In the genomic region with DNA sequence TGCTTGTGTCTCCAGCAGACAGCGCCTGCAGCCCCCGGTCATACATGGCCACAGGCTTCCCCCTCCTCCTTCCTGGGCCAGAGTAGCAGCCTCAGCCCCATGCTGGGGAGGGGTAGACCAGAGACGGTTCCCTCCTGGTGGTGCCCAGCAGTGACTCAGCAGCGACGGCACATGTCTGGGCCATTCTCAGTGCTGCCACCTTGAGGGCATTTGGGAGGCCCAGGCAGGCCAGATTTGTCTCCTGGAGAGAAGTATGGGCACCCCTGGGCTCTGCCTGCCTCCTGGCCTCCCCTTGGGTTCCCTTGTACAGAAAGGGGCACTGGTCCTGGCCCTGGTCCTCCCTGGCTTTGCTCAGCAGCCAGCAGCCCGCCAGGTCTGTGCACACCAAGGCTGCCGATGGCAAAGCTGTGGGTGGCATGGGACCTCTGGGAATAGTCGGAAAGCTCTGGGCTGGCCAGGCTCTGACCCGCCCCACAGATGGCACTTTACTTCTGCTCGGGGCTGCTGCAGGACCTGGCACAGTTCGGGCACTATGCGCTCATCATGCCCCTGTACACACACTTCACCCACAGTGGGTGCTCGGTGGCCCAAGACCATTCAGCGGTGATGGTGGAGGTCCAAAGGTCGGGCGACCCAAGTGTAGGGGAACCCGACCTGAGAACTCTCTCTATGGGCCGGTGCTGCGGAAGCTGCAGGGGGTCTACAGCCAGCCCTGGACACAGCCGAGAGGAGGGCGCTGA, we compare ENCODE assay signal across 9 cellular contexts. TPM values are rescaled to one million over a fixed set of nuclear protein-coding genes. Genes with fewer than 3 reads are reported as not detected.
DNase-seq lines count a peak whose midpoint lies in the region; ATAC-seq and TF ChIP-seq lines count a peak whose summit lies in the region.
"Had no signal": no experiment of that assay in that cellular context is flagged by ENCODE, and none has a peak within 500 bp of the region (broad histone marks: within the 10 kb centered on the region; RNA-seq: fewer than 3 reads in every experiment).

No MANE protein-coding gene starts in this region.

- peak; percentile 46 for DNase-seq in Right ventricle myocardium superior
- no peak for DNase-seq in left ventricle myocardium superior
- DNase-seq in NCI-H526 (lab: John Stamatoyannopoulos, UW): peak; percentile 27 to 72
- peak; percentile 87 for DNase-seq in activated CD8-positive, alpha-beta memory T cell treated with anti-CD3 and anti-CD28 coated beads for 24 hours
- DNase-seq in esophagus squamous epithelium (lab: John Stamatoyannopoulos, UW): no peak
- DNase-seq in pulmonary artery endothelial cell (ENCODE audit: low read depth, low spot score): peak; percentile 20
- DNase-seq in DMS114 treated with DMSO at 0.1 percent for 48 hours (lab: John Stamatoyannopoulos, UW; ENCODE audit: unreplicated experiment): no peak

- no CpG with 5 or more reads among the region's 21 CpGs for whole genome bisulfite sequencing in esophagus squamous epithelium, 2 donors

- intact Hi-C loops in Right ventricle myocardium superior (cut with DNase I): no loop called here
- intact Hi-C loops in left ventricle myocardium superior (cut with micrococcal nuclease): loop anchor here (10.0 kb wide), 1 partner anchor 540 kb away; no protein-coding TSS in a partner anchor
- intact Hi-C loops in esophagus squamous epithelium (cut with DNase I): loop anchor here (5.0 kb wide), 1 partner anchor 78 kb away; a partner anchor contains a TSS

- no peaks in the 10 kb centered on the region for H3K9me3 ChIP-seq in esophagus squamous epithelium

- TF ChIP-seq CTCF in esophagus squamous epithelium (IDR thresholded peaks at IDR 0.05): peak in 5 of 6 experiments; percentile 48 to 79 (median 56)

- peaks cover 0 to 9% (median 0%) of the 10 kb centered on the region in 4 donors for H3K27me3 ChIP-seq in esophagus squamous epithelium

- no peak overlapping the region for H3K27ac ChIP-seq in esophagus squamous epithelium

- H3K4me1 ChIP-seq in esophagus squamous epithelium: peaks cover 0 to 5% (median 0%) of the 10 kb centered on the region in 3 donors

- no peaks in the 10 kb centered on the region for H3K36me3 ChIP-seq in esophagus squamous epithelium

- H3K4me3 ChIP-seq in esophagus squamous epithelium: no peak overlapping the region

- ATAC-seq in Right ventricle myocardium superior (ENCODE audit: poor library complexity) (no peak), left ventricle myocardium superior (no peak), GM21529 (IDR thresholded peaks at IDR 0.05; ENCODE audit: unreplicated experiment) (no peak)

- no peak for TF ChIP-seq POLR2A in esophagus squamous epithelium (IDR thresholded peaks at IDR 0.05)

RNA-seq across cellular contexts. Expression of a gene that starts 11.4 kb away (rescaled TPM):
- total RNA-seq in Right ventricle myocardium superior: not detected
- total RNA-seq in left ventricle myocardium superior: not detected
- total RNA-seq in esophagus squamous epithelium: not detected
- not detected in 2 replicates for total RNA-seq in pulmonary artery endothelial cell
- total RNA-seq: lower leg skin had no signal

RNA-seq across cellular contexts. Expression of a gene that starts 37.9 kb away (rescaled TPM):
- total RNA-seq in Right ventricle myocardium superior: not detected
- not detected for total RNA-seq in left ventricle myocardium superior
- not detected for total RNA-seq in esophagus squamous epithelium
- total RNA-seq in pulmonary artery endothelial cell: not detected in 2 replicates
- total RNA-seq: lower leg skin had no signal

RNA-seq across cellular contexts. Expression of a gene that starts 43.1 kb away (rescaled TPM):
- not detected for total RNA-seq in Right ventricle myocardium superior
- total RNA-seq in left ventricle myocardium superior: 0.37 TPM
- under 1 TPM in 1 of 4 donors, not detected in 3; 0.19 TPM for total RNA-seq in esophagus squamous epithelium
- total RNA-seq in pulmonary artery endothelial cell: not detected in 2 replicates

Comparison
In these comparisons a context has a peak if more than half of its experiments do, and no peak if none do; other contexts are left out.
1. DNase-seq: peak in Right ventricle myocardium superior (single experiment), NCI-H526 (2 of 2), activated CD8-positive, alpha-beta memory T cell treated with anti-CD3 and anti-CD28 coated beads for 24 hours (single experiment) and pulmonary artery endothelial cell (single experiment); none in left ventricle myocardium superior (single experiment), esophagus squamous epithelium (single experiment) and DMS114 treated with DMSO at 0.1 percent for 48 hours (single experiment).